In the genomic region with DNA sequence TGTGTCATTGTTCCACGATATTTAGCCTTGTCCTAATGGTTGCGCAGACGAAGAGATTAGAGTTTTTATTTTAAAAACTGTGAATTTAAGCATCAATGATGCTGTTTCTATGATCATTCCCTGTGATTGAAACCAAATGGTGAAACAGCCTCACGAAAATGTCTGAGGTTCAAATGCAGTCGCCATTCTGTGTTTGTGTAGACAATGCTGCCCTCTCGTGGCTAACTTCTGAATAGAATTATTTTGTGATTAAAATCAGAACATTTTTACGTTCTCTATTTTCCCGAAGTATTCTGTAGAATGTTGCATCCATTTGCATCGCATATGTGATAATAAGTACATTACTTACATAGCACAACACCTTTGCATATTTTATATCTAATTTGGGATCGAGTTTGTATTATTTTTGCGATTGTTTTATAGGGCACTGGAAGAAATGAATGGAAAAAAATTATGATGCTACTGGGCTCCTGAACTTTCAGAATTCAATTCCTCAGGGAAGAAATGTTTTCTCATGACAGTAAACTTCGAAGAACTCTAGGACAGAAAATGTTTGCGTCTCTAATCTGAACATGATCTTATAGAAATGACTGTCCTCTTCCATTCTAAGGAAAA, we compare ENCODE assay signal across 8 cellular contexts. TPM values are rescaled to one million over a fixed set of nuclear protein-coding genes. Genes with fewer than 3 reads are reported as not detected.
DNase-seq lines count a peak whose midpoint lies in the region; ATAC-seq and TF ChIP-seq lines count a peak whose summit lies in the region.

No MANE protein-coding gene starts in this region.

- no peak overlapping the region for H3K27ac ChIP-seq in osteoblast (ENCODE audit: low read depth, low read length)

- no peaks in the 10 kb centered on the region for H3K27me3 ChIP-seq in osteoblast (ENCODE audit: insufficient read depth, low read length)

- ATAC-seq in GM18868 (IDR thresholded peaks at IDR 0.05; ENCODE audit: unreplicated experiment) (no peak), GM21381 (IDR thresholded peaks at IDR 0.05; ENCODE audit: unreplicated experiment) (no peak)

- H3K4me1 ChIP-seq in osteoblast (ENCODE audit: insufficient read depth, low read length): peaks cover 21% of the 10 kb centered on the region

- no peaks in the 10 kb centered on the region for H4K20me1 ChIP-seq in osteoblast (ENCODE audit: insufficient read depth, low read length)

- H3K9me3 ChIP-seq in osteoblast (ENCODE audit: low read depth, low read length): no peaks in the 10 kb centered on the region

- TF ChIP-seq CTCF in AG04449 (IDR thresholded peaks at IDR 0.05; ENCODE audit: insufficient read depth, low read length, missing control alignments) (peak; percentile 43), fibroblast of villous mesenchyme (IDR thresholded peaks at IDR 0.05; ENCODE audit: insufficient read depth, low read depth, low read length) (peak; percentile 60), osteoblast (IDR thresholded peaks at IDR 0.05; ENCODE audit: extremely low read depth, low read depth, low read length) (peak; percentile 62)

- H2AFZ ChIP-seq in osteoblast (ENCODE audit: low read length): peak overlapping the region; percentile 49

- peak overlapping the region; percentile 71 for H3K4me2 ChIP-seq in osteoblast (ENCODE audit: insufficient read depth, low read length)

- H3K79me2 ChIP-seq in osteoblast (ENCODE audit: insufficient read depth, low read length): no peaks in the 10 kb centered on the region

- H3K4me3 ChIP-seq in AG04449 (ENCODE audit: low read depth, low read length): no peak overlapping the region
- H3K4me3 ChIP-seq in fibroblast of villous mesenchyme (ENCODE audit: low read depth, low read length): no peak overlapping the region
- peak overlapping the region; percentile 42 for H3K4me3 ChIP-seq in osteoblast (ENCODE audit: insufficient read depth, low read length)

- no peaks in the 10 kb centered on the region for H3K36me3 ChIP-seq in osteoblast (ENCODE audit: insufficient read depth, low read length)

- CTCF ChIA-PET in AG04449 (lab: Yijun Ruan, JAX): interaction anchor here (0.8 to 9.6 kb wide), 9 partner anchors 151 to 780 kb away, joined by 3 to 163 read pairs (median 12); a partner anchor contains a TSS

- POLR2A ChIA-PET in AG04449 (lab: Yijun Ruan, JAX): no interaction called here

- no peak for DNase-seq in AG04449 (ENCODE audit: low read depth, low spot score)
- peak; percentile 40 for DNase-seq in GM04504 (ENCODE audit: low read depth)
- DNase-seq in NCI-H2171 (lab: John Stamatoyannopoulos, UW): peak; percentile 26
- DNase-seq in activated CD8-positive, alpha-beta memory T cell treated with anti-CD3 and anti-CD28 coated beads, Interleukin-2, amount 50 U/mL, for 24 hours (ENCODE audit: extremely low read depth): peak; percentile 25
- peak; percentile 74 for DNase-seq in fibroblast of villous mesenchyme (ENCODE audit: low read depth)
- no peak for DNase-seq in osteoblast (ENCODE audit: insufficient read length, low spot score, missing footprints)

RNA-seq across cellular contexts. Expression of a gene that starts 54.8 kb away (rescaled TPM):
- 22.5 and 32.4 TPM in 2 replicates for total RNA-seq in fibroblast of villous mesenchyme
- total RNA-seq in osteoblast: 32.1 and 38.4 TPM in 2 replicates

Comparison
In these comparisons a context has a peak if more than half of its experiments do, and no peak if none do; other contexts are left out.
1. DNase-seq: peak in GM04504 (single experiment), NCI-H2171 (single experiment), activated CD8-positive, alpha-beta memory T cell treated with anti-CD3 and anti-CD28 coated beads, Interleukin-2, amount 50 U/mL, for 24 hours (single experiment) and fibroblast of villous mesenchyme (single experiment); none in AG04449 (single experiment) and osteoblast (single experiment).
2. Peak in every context shown above with its lines, with median percentiles within 50 percentile points of each other: CTCF ChIP-seq.